ENCODE assay signal across 10 cellular contexts in genomic region chr7:151839511-151839921, GRCh38. TPM values are rescaled to one million over a fixed set of nuclear protein-coding genes. Genes with fewer than 3 reads are reported as not detected.
DNase-seq lines count a peak whose midpoint lies in the region; ATAC-seq and TF ChIP-seq lines count a peak whose summit lies in the region.
"Had no signal": no experiment of that assay in that cellular context is flagged by ENCODE, and none has a peak within 500 bp of the region (broad histone marks: within the 10 kb centered on the region; RNA-seq: fewer than 3 reads in every experiment).

No MANE protein-coding gene starts in this region.

- H3K4me1 ChIP-seq in uterus = no peaks in the 10 kb centered on the region

- peaks cover 26% of the 10 kb centered on the region for H3K4me1 Mint-ChIP-seq in activated naive CD8-positive, alpha-beta T cell treated with anti-CD3 and anti-CD28 coated beads, Interleukin-2, amount 10 ng/mL, durations not matched to agents 7 days and 5 days
- peaks cover 7 to 24% of the 10 kb centered on the region in 2 donors for H3K4me1 Mint-ChIP-seq in natural killer cell

- peak overlapping the region; percentile 90 for H3K27ac Mint-ChIP-seq in activated naive CD8-positive, alpha-beta T cell treated with anti-CD3 and anti-CD28 coated beads, Interleukin-2, amount 10 ng/mL, durations not matched to agents 7 days and 5 days
- peak overlapping the region; percentile 29 to 76 for H3K27ac Mint-ChIP-seq in natural killer cell

- no peak overlapping the region for H3K4me3 ChIP-seq in uterus
- H3K4me3 ChIP-seq: coronary artery had no signal

- CTCF ChIA-PET in GM10248 (lab: Yijun Ruan, JAX) = no interaction called here

- H3K36me3 ChIP-seq in KOPT-K1 (ENCODE audit: insufficient read depth, low read length) (no peaks in the 10 kb centered on the region), uterus (no peaks in the 10 kb centered on the region)

- H3K27ac ChIP-seq in KOPT-K1 (ENCODE audit: low read depth, low read length, poor library complexity, severe bottlenecking) (peak overlapping the region; percentile 15), uterus (no peak overlapping the region)

- H3K9me3 ChIP-seq in KOPT-K1 (ENCODE audit: insufficient read depth, low read length, poor library complexity, severe bottlenecking) (no peaks in the 10 kb centered on the region), uterus (no peaks in the 10 kb centered on the region)

- no peak for TF ChIP-seq CTCF in natural killer cell (IDR thresholded peaks at IDR 0.05)
- no peak for TF ChIP-seq CTCF in GM10248 (IDR thresholded peaks at IDR 0.05; ENCODE audit: control extremely low read depth, extremely low read depth, low read depth, missing control alignments)
- no peak for TF ChIP-seq CTCF in uterus (IDR thresholded peaks at IDR 0.05)

- no peak for DNase-seq in activated naive CD8-positive, alpha-beta T cell treated with anti-CD3 and anti-CD28 coated beads, Interleukin-2, amount 10 ng/mL, durations not matched to agents 7 days and 5 days
- no peak for DNase-seq in natural killer cell
- DNase-seq in GM10248 (ENCODE audit: extremely low spot score) = no peak
- DNase-seq in uterus = no peak
- no peak for DNase-seq in Ammon's horn (ENCODE audit: low spot score)
- DNase-seq: NCI-H524 had no signal

- no peaks in the 10 kb centered on the region for H3K9me3 Mint-ChIP-seq in activated naive CD8-positive, alpha-beta T cell treated with anti-CD3 and anti-CD28 coated beads, Interleukin-2, amount 10 ng/mL, durations not matched to agents 7 days and 5 days
- no peaks in the 10 kb centered on the region for H3K9me3 Mint-ChIP-seq in natural killer cell

- intact Hi-C loops in natural killer cell (cut with micrococcal nuclease) = no loop called here
- intact Hi-C loops in uterus (cut with DNase I; ENCODE audit: low total_unique reads) = no loop called here

- H3K36me3 Mint-ChIP-seq in activated naive CD8-positive, alpha-beta T cell treated with anti-CD3 and anti-CD28 coated beads, Interleukin-2, amount 10 ng/mL, durations not matched to agents 7 days and 5 days = no peaks in the 10 kb centered on the region
- no peaks in the 10 kb centered on the region for H3K36me3 Mint-ChIP-seq in natural killer cell

- TF ChIP-seq POLR2A in uterus (IDR thresholded peaks at IDR 0.05) = no peak

- peak overlapping the region; percentile 76 for H3K4me3 Mint-ChIP-seq in activated naive CD8-positive, alpha-beta T cell treated with anti-CD3 and anti-CD28 coated beads, Interleukin-2, amount 10 ng/mL, durations not matched to agents 7 days and 5 days
- H3K4me3 Mint-ChIP-seq in natural killer cell = peak overlapping the region; percentile 72

- POLR2A ChIA-PET in activated naive CD8-positive, alpha-beta T cell treated with anti-CD3 and anti-CD28 coated beads, Interleukin-2, amount 10 ng/mL, durations not matched to agents 7 days and 5 days (lab: Charles Lee) = interaction anchor here (0.7 to 2.9 kb wide), 8 partner anchors 12 to 350 kb away, joined by 3 to 15 read pairs (median 6); partner anchors contain the start of gene PRKAG2
- POLR2A ChIA-PET in GM10248 (lab: Yijun Ruan, JAX) = no interaction called here

- H3K27me3 Mint-ChIP-seq in activated naive CD8-positive, alpha-beta T cell treated with anti-CD3 and anti-CD28 coated beads, Interleukin-2, amount 10 ng/mL, durations not matched to agents 7 days and 5 days = no peaks in the 10 kb centered on the region
- H3K27me3 Mint-ChIP-seq in natural killer cell (ENCODE audit: low read depth in 2 of 2) = no peaks in the 10 kb centered on the region

- H3K27me3 ChIP-seq in uterus = no peaks in the 10 kb centered on the region

- ATAC-seq in GM19351 (IDR thresholded peaks at IDR 0.05; ENCODE audit: unreplicated experiment) = peak; percentile 7
- no peak for ATAC-seq in activated naive CD8-positive, alpha-beta T cell treated with anti-CD3 and anti-CD28 coated beads, Interleukin-2, amount 10 ng/mL, durations not matched to agents 7 days and 5 days (ENCODE audit: low read depth)
- ATAC-seq in natural killer cell = no peak
- no peak for ATAC-seq in HG02852 (IDR thresholded peaks at IDR 0.05; ENCODE audit: unreplicated experiment)

RNA-seq across cellular contexts. Expression of gene PRKAG2, which starts 37.4 kb away (rescaled TPM):
- 10 to 100 TPM; 29.0 to 38.9 TPM for total RNA-seq in activated naive CD8-positive, alpha-beta T cell treated with anti-CD3 and anti-CD28 coated beads, Interleukin-2, amount 10 ng/mL, durations not matched to agents 7 days and 5 days
- total RNA-seq in natural killer cell = 10 to 100 TPM; 42.6 to 66.5 (median 64.4) TPM
- 10 to 100 TPM; 15.1 to 66.2 (median 33.6) TPM for total RNA-seq in uterus
